Comparison of ENCODE assay signal across 18 cellular contexts in the genomic region with DNA sequence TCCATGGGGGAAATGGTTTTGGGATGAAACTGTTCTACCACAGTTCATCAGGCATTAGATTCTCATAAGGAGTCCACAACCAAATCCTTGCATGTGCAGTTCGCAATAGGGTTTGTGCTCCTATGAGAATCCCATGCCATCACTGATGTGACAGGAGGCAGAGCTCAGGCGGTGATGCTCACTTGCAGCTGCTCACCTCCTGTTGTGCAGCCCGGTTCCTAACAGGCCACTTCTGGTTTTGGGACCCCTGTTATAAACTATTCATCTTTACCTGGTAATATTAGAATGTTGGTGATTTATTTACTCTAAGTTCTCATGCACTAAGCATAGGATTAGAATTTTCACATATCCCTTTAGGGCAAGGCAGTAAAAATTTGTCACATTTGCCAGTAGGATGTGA.
DNase-seq lines count a peak whose midpoint lies in the region; FAIRE-seq and TF ChIP-seq lines count a peak whose summit lies in the region.
"Had no signal": no experiment of that assay in that cellular context is flagged by ENCODE, and none has a peak within 500 bp of the region (broad histone marks: within the 10 kb centered on the region; RNA-seq: fewer than 3 reads in every experiment).

No MANE protein-coding gene starts in this region.

- intact Hi-C loops in activated CD4-positive, alpha-beta T cell treated with anti-CD3 and anti-CD28 coated beads, Interleukin-2, amount 10 ng/mL, durations not matched to agents 24 days and 14 days (cut with micrococcal nuclease): no loop called here
- intact Hi-C loops in kidney (cut with DNase I): no loop called here

- H3K4me3 Mint-ChIP-seq in activated CD4-positive, alpha-beta T cell treated with anti-CD3 and anti-CD28 coated beads, Interleukin-2, amount 10 ng/mL, durations not matched to agents 24 days and 14 days: no peak overlapping the region
- H3K4me3 Mint-ChIP-seq: activated naive CD8-positive, alpha-beta T cell treated with anti-CD3 and anti-CD28 coated beads, Interleukin-2, amount 10 ng/mL, durations not matched to agents 7 days and 5 days; stimulated activated naive CD8-positive, alpha-beta T cell treated with anti-CD3 and anti-CD28 coated beads, Interleukin-15, amount 100 ng/mL, for 72 hours had no signal

- H3K4me1 Mint-ChIP-seq in activated CD4-positive, alpha-beta T cell treated with anti-CD3 and anti-CD28 coated beads, Interleukin-2, amount 10 ng/mL, durations not matched to agents 24 days and 14 days: peaks cover 68% of the 10 kb centered on the region

- H3K9me3 ChIP-seq in kidney (ENCODE audit: control insufficient read depth in 1 of 2, low read length in 2 of 2): no peaks in the 10 kb centered on the region

- FAIRE-seq in kidney (lab: Jason Lieb, UNC): no peak
- FAIRE-seq: bronchial epithelial cell, G401.6, H54 had no signal

- H3K36me3 ChIP-seq in kidney (ENCODE audit: control insufficient read depth in 1 of 2, insufficient read depth in 2 of 2, low read length in 2 of 2): no peaks in the 10 kb centered on the region

- no peaks in the 10 kb centered on the region for H3K9me3 Mint-ChIP-seq in activated CD4-positive, alpha-beta T cell treated with anti-CD3 and anti-CD28 coated beads, Interleukin-2, amount 10 ng/mL, durations not matched to agents 24 days and 14 days
- H3K9me3 Mint-ChIP-seq: activated naive CD8-positive, alpha-beta T cell treated with anti-CD3 and anti-CD28 coated beads, Interleukin-2, amount 10 ng/mL, durations not matched to agents 7 days and 5 days; stimulated activated naive CD8-positive, alpha-beta T cell treated with anti-CD3 and anti-CD28 coated beads, Interleukin-15, amount 100 ng/mL, for 72 hours had no signal

- peak overlapping the region; percentile 53 for H3K27ac Mint-ChIP-seq in activated CD4-positive, alpha-beta T cell treated with anti-CD3 and anti-CD28 coated beads, Interleukin-2, amount 10 ng/mL, durations not matched to agents 24 days and 14 days

- peaks cover 47% of the 10 kb centered on the region for H3K36me3 Mint-ChIP-seq in activated CD4-positive, alpha-beta T cell treated with anti-CD3 and anti-CD28 coated beads, Interleukin-2, amount 10 ng/mL, durations not matched to agents 24 days and 14 days (ENCODE audit: low read depth)

- no peak for DNase-seq in activated CD4-positive, alpha-beta T cell treated with anti-CD3 and anti-CD28 coated beads, Interleukin-2, amount 10 ng/mL, durations not matched to agents 24 days and 14 days
- DNase-seq in activated CD4-positive, alpha-beta T cell treated with anti-CD3 and anti-CD28 coated beads, Interleukin-2, amount 50 U/mL, for 48 hours: no peak
- DNase-seq in kidney (no peak), RKO (ENCODE audit: low spot score) (no peak), HK-2 (ENCODE audit: unreplicated experiment) (no peak)
- DNase-seq in effector CD4-positive, alpha-beta T cell: no peak
- DNase-seq: activated naive CD8-positive, alpha-beta T cell treated with anti-CD3 and anti-CD28 coated beads, Interleukin-2, amount 10 ng/mL, durations not matched to agents 7 days and 5 days; Calu3; effector memory CD4-positive, alpha-beta T cell; NCI-H1092; NCI-H2107; stimulated activated naive CD8-positive, alpha-beta T cell treated with anti-CD3 and anti-CD28 coated beads, Interleukin-15, amount 100 ng/mL, for 72 hours had no signal

- H3K4me1 ChIP-seq in kidney (ENCODE audit: control insufficient read depth in 1 of 2, insufficient read depth in 1 of 2, low read depth in 1 of 2, low read length in 2 of 2): peaks cover 3 to 21% of the 10 kb centered on the region in 2 donors

- no peaks in the 10 kb centered on the region for H3K27me3 Mint-ChIP-seq in activated CD4-positive, alpha-beta T cell treated with anti-CD3 and anti-CD28 coated beads, Interleukin-2, amount 10 ng/mL, durations not matched to agents 24 days and 14 days
- H3K27me3 Mint-ChIP-seq: activated naive CD8-positive, alpha-beta T cell treated with anti-CD3 and anti-CD28 coated beads, Interleukin-2, amount 10 ng/mL, durations not matched to agents 7 days and 5 days; stimulated activated naive CD8-positive, alpha-beta T cell treated with anti-CD3 and anti-CD28 coated beads, Interleukin-15, amount 100 ng/mL, for 72 hours had no signal

- H3K4me3 ChIP-seq in kidney (ENCODE audit: low read length in 2 of 2) (no peak overlapping the region), skin epidermis (no peak overlapping the region)

- H3K27ac ChIP-seq in VCaP (peak overlapping the region; percentile 73), kidney (ENCODE audit: low read depth in 2 of 2, low read length in 2 of 2) (peak overlapping the region; percentile 30 to 34), skin epidermis (peak overlapping the region in 11 of 21 experiments; percentile 1 to 58 (median 22))
- H3K27ac ChIP-seq: KMS-11 had no signal

- TF ChIP-seq CTCF in VCaP (conservative IDR thresholded peaks at IDR 0.05): no peak
- no peak for TF ChIP-seq CTCF in kidney (IDR thresholded peaks at IDR 0.05; ENCODE audit: borderline replicate concordance, extremely low read depth, insufficient read depth)

- no peak overlapping the region for H3K9ac ChIP-seq in kidney (ENCODE audit: low read length in 2 of 2)
- H3K9ac ChIP-seq: KMS-11 had no signal

Comparison
In these comparisons a context has a peak if more than half of its experiments do, and no peak if none do; other contexts are left out.
1. H3K27ac ChIP-seq: peak in every context shown above with its lines; median percentile 73 in VCaP; 32 in kidney; 22 in skin epidermis.